Comparison of ENCODE assay signal across 11 cellular contexts in genomic region chr1:67746299-67746698, GRCh38.
DNase-seq lines count a peak whose midpoint lies in the region; ATAC-seq and TF ChIP-seq lines count a peak whose summit lies in the region.
"Had no signal": no experiment of that assay in that cellular context is flagged by ENCODE, and none has a peak within 500 bp of the region (broad histone marks: within the 10 kb centered on the region; RNA-seq: fewer than 3 reads in every experiment).

No MANE protein-coding gene starts in this region.

- H3K23ac ChIP-seq in IMR-90 (ENCODE audit: low read depth, low read length): no peak overlapping the region

- no TSS peak for BruUV-seq in IMR-90 (replicated peaks; lab: Mats Ljungman, UMichigan)

- ATAC-seq in IMR-90 (ENCODE audit: low read depth): no peak
- no peak for ATAC-seq in activated naive CD4-positive, alpha-beta T cell treated with anti-CD3 and anti-CD28 coated beads, Interleukin-2, amount 50 U/mL, for 72 hours
- ATAC-seq: CD8-positive, alpha-beta T cell had no signal

- H3K27ac ChIP-seq in IMR-90 (ENCODE audit: insufficient read depth, low read length) (peak overlapping the region; percentile 60; the same call in 1 of the 2 replicates), endodermal cell (ENCODE audit: low read depth, low read length) (no peak overlapping the region)

- 33% methylated on average over 2 of the region's 5 CpGs; no CpG with 5 or more reads in 1 of the 2 experiments for WGBS in IMR-90 (ENCODE audit: extremely low coverage in 2 of 2, insufficient read length in 1 of 2), 2 experiments
- 0 to 46% methylated on average over 2 to 5 of the region's 5 CpGs for WGBS in endodermal cell (ENCODE audit: insufficient coverage in 1 of 2, insufficient read length in 1 of 2), 2 experiments

- no peak overlapping the region for H3K4ac ChIP-seq in IMR-90 (ENCODE audit: low read depth, low read length)

- dilution Hi-C loops in IMR-90 (cut with HindIII; ENCODE audit: low sequenced_read_pairs, unreplicated experiment): no loop called here

- no peak overlapping the region for H2BK15ac ChIP-seq in IMR-90 (ENCODE audit: low read depth, low read length)

- H3K27me3 Mint-ChIP-seq in endodermal cell (ENCODE audit: insufficient read depth): peaks cover 4% of the 10 kb centered on the region
- peaks cover 1% of the 10 kb centered on the region for H3K27me3 Mint-ChIP-seq in activated CD4-positive, alpha-beta memory T cell treated with anti-CD3 and anti-CD28 coated beads for 36 hours
- H3K27me3 Mint-ChIP-seq in activated T-helper 2 cell treated with anti-CD3 and anti-CD28 coated beads, Interferon-gamma antibody, Interleukin-2, Interleukin-4, amounts not matched to agents 10 μg/mL and 5 μg/mL and 100 μg/mL, durations not matched to agents 14 hours and 24 hours and 36 hours (ENCODE audit: low read depth): peaks cover 13% of the 10 kb centered on the region

- H3K9me3 ChIP-seq in IMR-90 (ENCODE audit: control insufficient read depth, insufficient read depth, low read length): no peaks in the 10 kb centered on the region
- H3K9me3 ChIP-seq in endodermal cell (ENCODE audit: control insufficient read depth, low read length): no peaks in the 10 kb centered on the region

- H3K4me1 ChIP-seq in IMR-90 (ENCODE audit: control insufficient read depth, insufficient read depth, low read length) (peaks cover 20% of the 10 kb centered on the region), endodermal cell (ENCODE audit: control insufficient read depth, insufficient read depth, low read length) (peaks cover 35% of the 10 kb centered on the region)

- no peaks in the 10 kb centered on the region for H3K9me3 Mint-ChIP-seq in endodermal cell
- no peaks in the 10 kb centered on the region for H3K9me3 Mint-ChIP-seq in activated CD4-positive, alpha-beta memory T cell treated with anti-CD3 and anti-CD28 coated beads for 36 hours
- no peaks in the 10 kb centered on the region for H3K9me3 Mint-ChIP-seq in activated naive CD4-positive, alpha-beta T cell treated with anti-CD3 and anti-CD28 coated beads, Interleukin-2, amount 50 U/mL, for 72 hours
- H3K9me3 Mint-ChIP-seq in activated T-helper 2 cell treated with anti-CD3 and anti-CD28 coated beads, Interferon-gamma antibody, Interleukin-2, Interleukin-4, amounts not matched to agents 10 μg/mL and 5 μg/mL and 100 μg/mL, durations not matched to agents 14 hours and 24 hours and 36 hours: no peaks in the 10 kb centered on the region
- H3K9me3 Mint-ChIP-seq: activated CD4-positive, alpha-beta T cell treated with anti-CD3 and anti-CD28 coated beads, Interleukin-2, amount 10 ng/mL, durations not matched to agents 24 days and 14 days; CD8-positive, alpha-beta T cell had no signal

- H4K8ac ChIP-seq in IMR-90 (ENCODE audit: low read depth in 2 of 2, low read length in 2 of 2): peak overlapping the region in 1 of 2 experiments; percentile 48; a peak in 1 of 4 replicates

- no peak overlapping the region for H2BK20ac ChIP-seq in IMR-90 (ENCODE audit: low read depth, low read length)

- H2AFZ ChIP-seq in IMR-90 (replicated peaks; ENCODE audit: low read length, poor library complexity): no peak overlapping the region

- H3K4me2 ChIP-seq in IMR-90 (ENCODE audit: low read depth, low read length): no peak overlapping the region

- H2AK9ac ChIP-seq in IMR-90 (replicated peaks; ENCODE audit: low read depth, low read length, poor library complexity): no peak overlapping the region

- in situ Hi-C loops in IMR-90 (cut with MboI; ENCODE audit: low sequenced_read_pairs): no loop called here

- POLR2A ChIA-PET in IMR-90 (lab: Charles Lee; ENCODE audit: unreplicated experiment): no interaction called here
- POLR2A ChIA-PET in activated CD4-positive, alpha-beta memory T cell treated with anti-CD3 and anti-CD28 coated beads for 36 hours (lab: Charles Lee): no interaction called here

- CTCF ChIA-PET in IMR-90 (lab: Yijun Ruan, JAX): interaction anchor here (0.6 to 1.3 kb wide), 3 partner anchors 10 to 211 kb away, joined by 3 to 6 read pairs (median 3); no protein-coding TSS in a partner anchor
- CTCF ChIA-PET in activated CD4-positive, alpha-beta memory T cell treated with anti-CD3 and anti-CD28 coated beads for 36 hours (lab: Charles Lee): interaction anchor here (0.6 to 7.3 kb wide), 6 partner anchors 13 to 245 kb away, joined by 3 to 40 read pairs (median 3); no protein-coding TSS in a partner anchor

- H3K4me1 Mint-ChIP-seq in endodermal cell: peaks cover 61% of the 10 kb centered on the region
- peaks cover 22% of the 10 kb centered on the region for H3K4me1 Mint-ChIP-seq in activated CD4-positive, alpha-beta memory T cell treated with anti-CD3 and anti-CD28 coated beads for 36 hours (ENCODE audit: low read depth)
- peaks cover 28% of the 10 kb centered on the region for H3K4me1 Mint-ChIP-seq in activated T-helper 2 cell treated with anti-CD3 and anti-CD28 coated beads, Interferon-gamma antibody, Interleukin-2, Interleukin-4, amounts not matched to agents 10 μg/mL and 5 μg/mL and 100 μg/mL, durations not matched to agents 14 hours and 24 hours and 36 hours (ENCODE audit: low read depth)

- no peak overlapping the region for H3K9ac ChIP-seq in IMR-90 (ENCODE audit: low read depth, low read length)
- H3K9ac ChIP-seq in endodermal cell (ENCODE audit: extremely low read depth, low read length, poor library complexity, severe bottlenecking): no peak overlapping the region

- TF ChIP-seq CTCF in IMR-90 (conservative IDR thresholded peaks at IDR 0.05; ENCODE audit: low read depth, low read length) (no peak), endodermal cell (conservative IDR thresholded peaks at IDR 0.05) (no peak)

- intact Hi-C loops in IMR-90 (cut with micrococcal nuclease): no loop called here
- intact Hi-C loops in activated CD4-positive, alpha-beta memory T cell treated with anti-CD3 and anti-CD28 coated beads for 36 hours (cut with micrococcal nuclease): no loop called here
- intact Hi-C loops in activated T-helper 2 cell treated with anti-CD3 and anti-CD28 coated beads, Interferon-gamma antibody, Interleukin-2, Interleukin-4, amounts not matched to agents 10 μg/mL and 5 μg/mL and 100 μg/mL, durations not matched to agents 14 hours and 24 hours and 36 hours (cut with micrococcal nuclease): no loop called here

- H3K4me3 ChIP-seq in IMR-90 (ENCODE audit: insufficient read depth, low read depth, low read length) (no peak overlapping the region), endodermal cell (ENCODE audit: low read length) (no peak overlapping the region)

- H4K91ac ChIP-seq in IMR-90 (ENCODE audit: insufficient read depth, low read depth, low read length): no peak overlapping the region

- H2BK120ac ChIP-seq in IMR-90 (ENCODE audit: low read depth, low read length): no peak overlapping the region

- H4K20me1 ChIP-seq in IMR-90 (ENCODE audit: insufficient read depth, low read length): 0 out of 2 replicates have a peak, but pooled peaks cover 4% of the 10 kb centered on the region

- H3K79me1 ChIP-seq in IMR-90 (ENCODE audit: low read depth in 1 of 2, low read length in 2 of 2): peaks cover 39 to 77% of the 10 kb centered on the region in 2 experiments

- H3K18ac ChIP-seq in IMR-90 (ENCODE audit: low read depth, low read length): no peak overlapping the region; the same call in 1 of the 2 replicates

- H2BK5ac ChIP-seq in IMR-90 (ENCODE audit: low read depth, low read length, poor library complexity, severe bottlenecking): peak overlapping the region; percentile 12

- 0 out of 2 replicates have a peak overlapping the region, but pooled peaks have one; percentile 18 for H3K14ac ChIP-seq in IMR-90 (replicated peaks; ENCODE audit: low read depth, low read length)

- no peak for DNase-seq in IMR-90
- DNase-seq in endodermal cell: peak; percentile 66
- DNase-seq in myocyte (ENCODE audit: low read depth): peak; percentile 90
- no peak for DNase-seq in activated CD4-positive, alpha-beta memory T cell treated with anti-CD3 and anti-CD28 coated beads for 36 hours
- no peak for DNase-seq in activated naive CD4-positive, alpha-beta T cell treated with anti-CD3 and anti-CD28 coated beads, Interleukin-2, amount 50 U/mL, for 72 hours (ENCODE audit: low spot score in 2 of 2)
- no peak for DNase-seq in activated T-helper 2 cell treated with anti-CD3 and anti-CD28 coated beads, Interferon-gamma antibody, Interleukin-2, Interleukin-4, amounts not matched to agents 10 μg/mL and 5 μg/mL and 100 μg/mL, durations not matched to agents 14 hours and 24 hours and 36 hours (ENCODE audit: low spot score)
- DNase-seq in NCI-H2107 treated with DMSO at 0.1 percent for 48 hours (lab: John Stamatoyannopoulos, UW; ENCODE audit: unreplicated experiment): no peak
- DNase-seq: activated CD4-positive, alpha-beta T cell treated with anti-CD3 and anti-CD28 coated beads, Interleukin-2, amount 10 ng/mL, durations not matched to agents 24 days and 14 days; anterior cingulate cortex; CD8-positive, alpha-beta T cell; SHP77 had no signal

- H3K56ac ChIP-seq in IMR-90 (ENCODE audit: extremely low read depth, insufficient read depth, low read length): no peak overlapping the region

- H3K36me3 Mint-ChIP-seq in endodermal cell (ENCODE audit: low read depth): no peaks in the 10 kb centered on the region
- no peaks in the 10 kb centered on the region for H3K36me3 Mint-ChIP-seq in activated CD4-positive, alpha-beta memory T cell treated with anti-CD3 and anti-CD28 coated beads for 36 hours
- H3K36me3 Mint-ChIP-seq in activated naive CD4-positive, alpha-beta T cell treated with anti-CD3 and anti-CD28 coated beads, Interleukin-2, amount 50 U/mL, for 72 hours: no peaks in the 10 kb centered on the region
- no peaks in the 10 kb centered on the region for H3K36me3 Mint-ChIP-seq in activated T-helper 2 cell treated with anti-CD3 and anti-CD28 coated beads, Interferon-gamma antibody, Interleukin-2, Interleukin-4, amounts not matched to agents 10 μg/mL and 5 μg/mL and 100 μg/mL, durations not matched to agents 14 hours and 24 hours and 36 hours (ENCODE audit: low read depth)
- H3K36me3 Mint-ChIP-seq: CD8-positive, alpha-beta T cell had no signal

- no peak overlapping the region for H3K27ac Mint-ChIP-seq in endodermal cell
- no peak overlapping the region for H3K27ac Mint-ChIP-seq in activated CD4-positive, alpha-beta memory T cell treated with anti-CD3 and anti-CD28 coated beads for 36 hours
- no peak overlapping the region for H3K27ac Mint-ChIP-seq in activated naive CD4-positive, alpha-beta T cell treated with anti-CD3 and anti-CD28 coated beads, Interleukin-2, amount 50 U/mL, for 72 hours
- H3K27ac Mint-ChIP-seq in activated T-helper 2 cell treated with anti-CD3 and anti-CD28 coated beads, Interferon-gamma antibody, Interleukin-2, Interleukin-4, amounts not matched to agents 10 μg/mL and 5 μg/mL and 100 μg/mL, durations not matched to agents 14 hours and 24 hours and 36 hours: no peak overlapping the region
- H3K27ac Mint-ChIP-seq: activated CD4-positive, alpha-beta T cell treated with anti-CD3 and anti-CD28 coated beads, Interleukin-2, amount 10 ng/mL, durations not matched to agents 24 days and 14 days; CD8-positive, alpha-beta T cell had no signal

- H3K4me3 Mint-ChIP-seq in endodermal cell: no peak overlapping the region
- no peak overlapping the region for H3K4me3 Mint-ChIP-seq in activated CD4-positive, alpha-beta memory T cell treated with anti-CD3 and anti-CD28 coated beads for 36 hours
- no peak overlapping the region for H3K4me3 Mint-ChIP-seq in activated T-helper 2 cell treated with anti-CD3 and anti-CD28 coated beads, Interferon-gamma antibody, Interleukin-2, Interleukin-4, amounts not matched to agents 10 μg/mL and 5 μg/mL and 100 μg/mL, durations not matched to agents 14 hours and 24 hours and 36 hours (ENCODE audit: low read depth)
- H3K4me3 Mint-ChIP-seq: activated CD4-positive, alpha-beta T cell treated with anti-CD3 and anti-CD28 coated beads, Interleukin-2, amount 10 ng/mL, durations not matched to agents 24 days and 14 days; CD8-positive, alpha-beta T cell had no signal

- H4K5ac ChIP-seq in IMR-90 (ENCODE audit: low read depth, low read length): no peak overlapping the region; the same call in 1 of the 2 replicates

- H3K36me3 ChIP-seq in IMR-90 (ENCODE audit: control insufficient read depth, insufficient read depth, low read length): no peaks in the 10 kb centered on the region
- no peaks in the 10 kb centered on the region for H3K36me3 ChIP-seq in endodermal cell (ENCODE audit: control insufficient read depth, insufficient read depth, low read length)

- no peaks in the 10 kb centered on the region for H3K27me3 ChIP-seq in IMR-90 (ENCODE audit: control insufficient read depth, insufficient read depth, low read length)
- H3K27me3 ChIP-seq in endodermal cell (ENCODE audit: control insufficient read depth, insufficient read depth, low read length, poor library complexity, severe bottlenecking): peaks cover 14% of the 10 kb centered on the region

- H2AK5ac ChIP-seq in IMR-90 (ENCODE audit: low read depth, low read length): no peak overlapping the region

- peaks cover 16% of the 10 kb centered on the region for H3K9me1 ChIP-seq in IMR-90 (ENCODE audit: insufficient read depth, low read length)

- TF ChIP-seq POLR2A in IMR-90 (IDR thresholded peaks at IDR 0.05; ENCODE audit: low read depth, low read length): no peak

- TF ChIP-seq RAD21 in IMR-90 (IDR thresholded peaks at IDR 0.05; ENCODE audit: low read length): no peak

Comparison
In these comparisons a context has a peak if more than half of its experiments do, and no peak if none do; other contexts are left out.
1. DNase-seq: peak in endodermal cell (single experiment) and myocyte (single experiment); none in IMR-90 (single experiment), activated CD4-positive, alpha-beta memory T cell treated with anti-CD3 and anti-CD28 coated beads for 36 hours (single experiment), activated naive CD4-positive, alpha-beta T cell treated with anti-CD3 and anti-CD28 coated beads, Interleukin-2, amount 50 U/mL, for 72 hours (0 of 2), activated T-helper 2 cell treated with anti-CD3 and anti-CD28 coated beads, Interferon-gamma antibody, Interleukin-2, Interleukin-4, amounts not matched to agents 10 μg/mL and 5 μg/mL and 100 μg/mL, durations not matched to agents 14 hours and 24 hours and 36 hours (single experiment) and NCI-H2107 treated with DMSO at 0.1 percent for 48 hours (single experiment).